8 cellular contexts compared by ENCODE assay signal in genomic region chr3:115147329-115148141, GRCh38. TPM values are rescaled to one million over a fixed set of nuclear protein-coding genes. Genes with fewer than 3 reads are reported as not detected.
A peak's percentile ranks its signal among the peaks of the same experiment; 100 is the strongest.
DNase-seq lines count a peak whose midpoint lies in the region; ATAC-seq and TF ChIP-seq lines count a peak whose summit lies in the region.

No MANE protein-coding gene starts in this region.

- H2BK15ac ChIP-seq in neuronal stem cell (ENCODE audit: low read length), result no peak overlapping the region

- peak; percentile 92 for ATAC-seq in gastroesophageal sphincter

- peaks cover 5 to 45% (median 7%) of the 10 kb centered on the region in 3 donors for H3K4me1 ChIP-seq in gastroesophageal sphincter
- H3K4me1 ChIP-seq in neuronal stem cell (ENCODE audit: control insufficient read depth in 2 of 2, insufficient read depth in 1 of 2, low read depth in 1 of 2, low read length in 2 of 2), result peaks cover 0 to 1% of the 10 kb centered on the region in 2 donors
- H3K4me1 ChIP-seq in subcutaneous abdominal adipose tissue (ENCODE audit: control insufficient read depth in 5 of 5, insufficient read depth in 5 of 5, low read length in 5 of 5), result peaks cover 5 to 21% (median 15%) of the 10 kb centered on the region in 5 donors

- TF ChIP-seq POLR2A in gastroesophageal sphincter (IDR thresholded peaks at IDR 0.05), result peak; percentile 77 to 88

- TF ChIP-seq CTCF in HFF-Myc (IDR thresholded peaks at IDR 0.05; ENCODE audit: low read depth, low read length, missing control alignments), result no peak
- peak in 2 of 4 experiments; percentile 19 to 21 for TF ChIP-seq CTCF in gastroesophageal sphincter (IDR thresholded peaks at IDR 0.05)

- H3K4ac ChIP-seq in neuronal stem cell (ENCODE audit: low read length), result no peak overlapping the region

- no peak overlapping the region for H2BK120ac ChIP-seq in neuronal stem cell (ENCODE audit: low read depth, low read length)

- DNase-seq in GM04503 (ENCODE audit: low read depth), result peak; percentile 99
- peak; percentile 100 for DNase-seq in HFF-Myc (ENCODE audit: extremely low read depth, low read depth)
- peak; percentile 99 for DNase-seq in MV-4-11 (lab: John Stamatoyannopoulos, UW)
- peak; percentile 100 for DNase-seq in SK-N-DZ (ENCODE audit: low spot score)
- DNase-seq in activated naive CD4-positive, alpha-beta T cell treated with anti-CD3 and anti-CD28 coated beads, Interleukin-2, amount 50 U/mL, for 16 hours, result peak; percentile 95
- peak; percentile 100 for DNase-seq in neuronal stem cell (ENCODE audit: low spot score)

- no peak overlapping the region for H4K91ac ChIP-seq in neuronal stem cell (ENCODE audit: low read depth, low read length, poor library complexity)

- H3K27me3 ChIP-seq in gastroesophageal sphincter, result no peaks in the 10 kb centered on the region
- no peaks in the 10 kb centered on the region for H3K27me3 ChIP-seq in neuronal stem cell (ENCODE audit: control insufficient read depth in 3 of 3, insufficient read depth in 3 of 3, low read depth in 1 of 3, low read length in 3 of 3)
- no peaks in the 10 kb centered on the region for H3K27me3 ChIP-seq in subcutaneous abdominal adipose tissue (ENCODE audit: control insufficient read depth in 5 of 5, insufficient read depth in 4 of 5, low read length in 5 of 5)

- H3K27ac ChIP-seq in gastroesophageal sphincter (peak overlapping the region; percentile 96 to 99 (median 98)), neuronal stem cell (replicated peaks; ENCODE audit: low read length) (peak overlapping the region; percentile 94), subcutaneous abdominal adipose tissue (ENCODE audit: low read depth, low read length) (peak overlapping the region; percentile 96)

- peak overlapping the region; percentile 58 for H3K23ac ChIP-seq in neuronal stem cell (ENCODE audit: low read depth, low read length, poor library complexity)

- no peak overlapping the region for H3K4me2 ChIP-seq in neuronal stem cell (ENCODE audit: insufficient read depth, low read length, poor library complexity, severe bottlenecking)

- H3K14ac ChIP-seq in neuronal stem cell (ENCODE audit: low read length), result no peak overlapping the region

- no peak overlapping the region for H2BK12ac ChIP-seq in neuronal stem cell (ENCODE audit: low read length)

- no peaks in the 10 kb centered on the region for H3K79me1 ChIP-seq in neuronal stem cell (ENCODE audit: low read depth, low read length)

- H2AFZ ChIP-seq in neuronal stem cell (ENCODE audit: low read length), result peak overlapping the region; percentile 95

- H2BK5ac ChIP-seq in neuronal stem cell (ENCODE audit: low read length), result peak overlapping the region; percentile 88

- no peaks in the 10 kb centered on the region for H3K9me3 ChIP-seq in gastroesophageal sphincter
- H3K9me3 ChIP-seq in neuronal stem cell (replicated peaks in 1 of 2; ENCODE audit: control insufficient read depth in 2 of 2, insufficient read depth in 1 of 2, low read depth in 1 of 2, low read length in 2 of 2), result peaks cover under 1 to 11% of the 10 kb centered on the region in 2 donors
- no peaks in the 10 kb centered on the region for H3K9me3 ChIP-seq in subcutaneous abdominal adipose tissue (ENCODE audit: control insufficient read depth in 5 of 5, low read length in 5 of 5)

- peak overlapping the region; percentile 94 for H3K18ac ChIP-seq in neuronal stem cell (ENCODE audit: low read length)

- H3K4me3 ChIP-seq in HFF-Myc (replicated peaks; ENCODE audit: low read depth, low read length), result peak overlapping the region; percentile 75
- H3K4me3 ChIP-seq in gastroesophageal sphincter, result peak overlapping the region; percentile 81 to 96
- H3K4me3 ChIP-seq in neuronal stem cell (ENCODE audit: low read length in 2 of 2), result peak overlapping the region; percentile 73 to 85
- peak overlapping the region; percentile 70 to 88 (median 82) for H3K4me3 ChIP-seq in subcutaneous abdominal adipose tissue (ENCODE audit: low read depth in 1 of 5, low read length in 5 of 5)

- no peak overlapping the region for H4K8ac ChIP-seq in neuronal stem cell (ENCODE audit: low read depth, low read length)

- H2AK5ac ChIP-seq in neuronal stem cell (ENCODE audit: low read depth, low read length), result no peak overlapping the region

- H3K36me3 ChIP-seq in gastroesophageal sphincter, result no peaks in the 10 kb centered on the region
- no peaks in the 10 kb centered on the region for H3K36me3 ChIP-seq in neuronal stem cell (replicated peaks in 1 of 2; ENCODE audit: control insufficient read depth in 2 of 2, insufficient read depth in 2 of 2, low read length in 2 of 2)
- no peaks in the 10 kb centered on the region for H3K36me3 ChIP-seq in subcutaneous abdominal adipose tissue (ENCODE audit: control insufficient read depth in 5 of 5, insufficient read depth in 5 of 5, low read length in 5 of 5)

- TF ChIP-seq EP300 in gastroesophageal sphincter (IDR thresholded peaks at IDR 0.05), result no peak

- WGBS in gastroesophageal sphincter (ENCODE audit: low coverage in 1 of 2), 2 donors, result 1% methylated on average over 13 to 24 of the region's 54 CpGs
- no CpG with 5 or more reads among the region's 54 CpGs for WGBS in neuronal stem cell (ENCODE audit: extremely low coverage in 2 of 2, insufficient read length in 2 of 2, insufficient replicate concordance in 1 of 2), 2 donors

- H3K9ac ChIP-seq in neuronal stem cell (ENCODE audit: low read depth, low read length, poor library complexity) (peak overlapping the region; percentile 85), subcutaneous abdominal adipose tissue (ENCODE audit: low read length in 5 of 5) (peak overlapping the region; percentile 81 to 93 (median 84))

RNA-seq across cellular contexts. Expression of gene ZBTB20, which starts 0.4 kb away (rescaled TPM):
- polyA plus RNA-seq in SK-N-DZ (2014; cell fraction: cytosol; rRNA removed), result 0.03 TPM in 1 of 2 replicates, not detected in the other
- polyA plus RNA-seq in SK-N-DZ (2014; cell fraction: nucleus; rRNA removed), result 0.07 and 0.13 TPM in 2 replicates
- 100 to 1,000 TPM in 2 of 4 donors, 10 to 100 TPM in 2; 53.1 to 113 (median 98.4) TPM for total RNA-seq in gastroesophageal sphincter
- polyA plus RNA-seq in neuronal stem cell (2013, experiment 1 of 2), result 0.73 TPM
- 0.97 TPM for polyA plus RNA-seq in neuronal stem cell (2013, experiment 2 of 2)

Comparison
In these comparisons a context has a peak if more than half of its experiments do, and no peak if none do; other contexts are left out.
1. Peak in every context shown above with its lines: DNase-seq, ATAC-seq, H3K4me3 ChIP-seq and H3K27ac ChIP-seq.